In the genomic region with DNA sequence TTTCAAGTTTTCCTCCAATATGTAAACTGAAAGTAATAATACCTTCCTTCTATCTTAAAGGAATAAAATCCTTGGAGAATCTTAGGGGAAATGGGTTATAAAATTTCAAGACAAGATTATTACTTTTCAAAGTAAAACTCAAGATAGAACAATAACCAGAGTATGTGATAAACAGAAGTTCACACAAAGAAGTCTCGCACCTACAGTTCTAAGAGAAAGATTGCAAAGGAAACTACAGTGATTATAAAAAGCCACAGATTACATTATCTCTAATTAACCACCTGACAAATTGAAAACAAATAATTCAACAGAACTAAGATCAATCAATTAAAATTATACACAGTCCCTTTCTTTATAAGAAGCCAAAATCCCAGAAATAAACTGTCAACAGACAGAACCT, we compare ENCODE assay signal across 2 cellular contexts.
TF ChIP-seq lines count a peak whose summit lies in the region.

No MANE protein-coding gene starts in this region.

TF ChIP-seq in A549, 52 proteins besides CTCF, POLR2A, EP300 and RAD21:
- no peak for TF ChIP-seq CEBPB (IDR thresholded peaks at IDR 0.05)
- no peak for TF ChIP-seq SREBF2 (IDR thresholded peaks at IDR 0.05)
- TF ChIP-seq CBX8 (IDR thresholded peaks at IDR 0.05): no peak
- TF ChIP-seq, protein P1, sequence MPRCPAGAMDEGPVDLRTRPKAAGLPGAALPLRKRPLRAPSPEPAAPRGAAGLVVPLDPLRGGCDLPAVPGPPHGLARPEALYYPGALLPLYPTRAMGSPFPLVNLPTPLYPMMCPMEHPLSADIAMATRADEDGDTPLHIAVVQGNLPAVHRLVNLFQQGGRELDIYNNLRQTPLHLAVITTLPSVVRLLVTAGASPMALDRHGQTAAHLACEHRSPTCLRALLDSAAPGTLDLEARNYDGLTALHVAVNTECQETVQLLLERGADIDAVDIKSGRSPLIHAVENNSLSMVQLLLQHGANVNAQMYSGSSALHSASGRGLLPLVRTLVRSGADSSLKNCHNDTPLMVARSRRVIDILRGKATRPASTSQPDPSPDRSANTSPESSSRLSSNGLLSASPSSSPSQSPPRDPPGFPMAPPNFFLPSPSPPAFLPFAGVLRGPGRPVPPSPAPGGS (IDR thresholded peaks at IDR 0.05): no peak
- no peak for TF ChIP-seq RNF2 (IDR thresholded peaks at IDR 0.05; ENCODE audit: borderline replicate concordance, low read depth)
- TF ChIP-seq, protein P2, sequence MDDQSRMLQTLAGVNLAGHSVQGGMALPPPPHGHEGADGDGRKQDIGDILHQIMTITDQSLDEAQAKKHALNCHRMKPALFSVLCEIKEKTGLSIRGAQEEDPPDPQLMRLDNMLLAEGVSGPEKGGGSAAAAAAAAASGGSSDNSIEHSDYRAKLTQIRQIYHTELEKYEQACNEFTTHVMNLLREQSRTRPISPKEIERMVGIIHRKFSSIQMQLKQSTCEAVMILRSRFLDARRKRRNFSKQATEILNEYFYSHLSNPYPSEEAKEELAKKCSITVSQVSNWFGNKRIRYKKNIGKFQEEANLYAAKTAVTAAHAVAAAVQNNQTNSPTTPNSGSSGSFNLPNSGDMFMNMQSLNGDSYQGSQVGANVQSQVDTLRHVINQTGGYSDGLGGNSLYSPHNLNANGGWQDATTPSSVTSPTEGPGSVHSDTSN (IDR thresholded peaks at IDR 0.05): no peak
- TF ChIP-seq RFX5 (IDR thresholded peaks at IDR 0.05): no peak
- no peak for TF ChIP-seq FOSB (CRISPR knock-in tag; IDR thresholded peaks at IDR 0.05)
- no peak for TF ChIP-seq JUN (IDR thresholded peaks at IDR 0.05)
- no peak for TF ChIP-seq RARB (CRISPR knock-in tag; IDR thresholded peaks at IDR 0.05)
- TF ChIP-seq TP53 (CRISPR knock-in tag; IDR thresholded peaks at IDR 0.05): no peak
- TF ChIP-seq MYC (IDR thresholded peaks at IDR 0.05; ENCODE audit: borderline replicate concordance, low read length): no peak
- TF ChIP-seq REST (IDR thresholded peaks at IDR 0.05): no peak
- TF ChIP-seq HOXB5 (CRISPR knock-in tag; IDR thresholded peaks at IDR 0.05): no peak
- no peak for TF ChIP-seq CBX2 (IDR thresholded peaks at IDR 0.05; ENCODE audit: borderline replicate concordance, low read depth)
- no peak for TF ChIP-seq JUNB (IDR thresholded peaks at IDR 0.05)
- TF ChIP-seq CHD2 (IDR thresholded peaks at IDR 0.05; ENCODE audit: low read length, partially characterized antibody): no peak
TF ChIP-seq in A549: peak in this region for 0.

TF ChIP-seq in K562, 482 proteins besides CTCF, POLR2A, EP300 and RAD21:
- TF ChIP-seq ZNF780A (CRISPR knock-in tag; IDR thresholded peaks at IDR 0.05): no peak
- TF ChIP-seq ZBTB1 (CRISPR knock-in tag; IDR thresholded peaks at IDR 0.05; ENCODE audit: borderline replicate concordance, low read depth): no peak
- TF ChIP-seq POLR3G (IDR thresholded peaks at IDR 0.05; ENCODE audit: extremely low read depth, insufficient read length, insufficient replicate concordance): no peak
- no peak for TF ChIP-seq HSF4 (CRISPR knock-in tag; IDR thresholded peaks at IDR 0.05; ENCODE audit: borderline replicate concordance)
